17 cellular contexts compared by ENCODE assay signal in genomic region chr17:65037157-65037556, GRCh38. TPM values are rescaled to one million over a fixed set of nuclear protein-coding genes. Genes with fewer than 3 reads are reported as not detected.
A peak's percentile ranks its signal among the peaks of the same experiment; 100 is the strongest.
DNase-seq lines count a peak whose midpoint lies in the region; ATAC-seq and TF ChIP-seq lines count a peak whose summit lies in the region.
"Had no signal": no experiment of that assay in that cellular context is flagged by ENCODE, and none has a peak within 500 bp of the region (broad histone marks: within the 10 kb centered on the region; RNA-seq: fewer than 3 reads in every experiment).

No MANE protein-coding gene starts in this region.

- H3K36me3 Mint-ChIP-seq in CD14-positive monocyte (peaks cover 34 to 37% of the 10 kb centered on the region in 2 donors), H9 (ENCODE audit: insufficient read depth in 1 of 3, low read depth in 3 of 3) (peaks cover 0 to 24% (median 16%) of the 10 kb centered on the region in 3 experiments; a peak in 6 of 7 replicates), mesothelial cell of epicardium (peaks cover 15% of the 10 kb centered on the region)
- H3K36me3 Mint-ChIP-seq in activated CD8-positive, alpha-beta T cell treated with anti-CD3 and anti-CD28 coated beads for 36 hours (ENCODE audit: low read depth): peaks cover 40% of the 10 kb centered on the region

- no peaks in the 10 kb centered on the region for H3K27me3 ChIP-seq in H9 (ENCODE audit: insufficient read depth, low read length)
- H3K27me3 ChIP-seq: vagina had no signal

- H3K14ac ChIP-seq in H9 (ENCODE audit: insufficient read depth, low read length): no peak overlapping the region

- H3K9me3 ChIP-seq in H9 (ENCODE audit: control insufficient read depth, low read depth, low read length): no peaks in the 10 kb centered on the region
- H3K9me3 ChIP-seq: vagina had no signal

- CTCF ChIA-PET in activated CD8-positive, alpha-beta T cell treated with anti-CD3 and anti-CD28 coated beads for 36 hours (lab: Charles Lee): interaction anchor here (1.9 to 2.5 kb wide), 2 partner anchors 9 to 63 kb away, joined by 6 to 8 read pairs; no protein-coding TSS in a partner anchor

- no peak overlapping the region for H3K4ac ChIP-seq in H9 (ENCODE audit: low read depth, low read length)

- H3K18ac ChIP-seq in H9 (ENCODE audit: insufficient read length, low read depth, low read length): no peak overlapping the region

- H3K4me3 Mint-ChIP-seq in CD14-positive monocyte: no peak overlapping the region
- H3K4me3 Mint-ChIP-seq in H9: no peak overlapping the region
- no peak overlapping the region for H3K4me3 Mint-ChIP-seq in activated CD8-positive, alpha-beta T cell treated with anti-CD3 and anti-CD28 coated beads for 36 hours
- H3K4me3 Mint-ChIP-seq in mesothelial cell of epicardium: no peak overlapping the region

- no peak overlapping the region for H2BK5ac ChIP-seq in H9 (ENCODE audit: insufficient read length, low read length)

- H3K4me2 ChIP-seq in H9 (ENCODE audit: insufficient read depth, insufficient read length, low read length): no peak overlapping the region

- H2AFZ ChIP-seq in H9 (ENCODE audit: low read length): no peak overlapping the region

- peak overlapping the region; percentile 14 to 87 (median 73) for H3K27ac Mint-ChIP-seq in CD14-positive monocyte
- H3K27ac Mint-ChIP-seq in H9: peak overlapping the region in 2 of 3 experiments; percentile 24 to 49; a peak in 2 of 7 replicates
- H3K27ac Mint-ChIP-seq in activated CD8-positive, alpha-beta T cell treated with anti-CD3 and anti-CD28 coated beads for 36 hours: peak overlapping the region; percentile 73
- H3K27ac Mint-ChIP-seq in mesothelial cell of epicardium: peak overlapping the region; percentile 15

- no peak overlapping the region for H3K56ac ChIP-seq in H9 (ENCODE audit: insufficient read length, low read depth, low read length)

- no peaks in the 10 kb centered on the region for H3K27me3 Mint-ChIP-seq in CD14-positive monocyte (ENCODE audit: low read depth in 3 of 3)
- no peaks in the 10 kb centered on the region for H3K27me3 Mint-ChIP-seq in H9 (ENCODE audit: low read depth)
- no peaks in the 10 kb centered on the region for H3K27me3 Mint-ChIP-seq in activated CD8-positive, alpha-beta T cell treated with anti-CD3 and anti-CD28 coated beads for 36 hours
- H3K27me3 Mint-ChIP-seq in mesothelial cell of epicardium (ENCODE audit: low read depth): no peaks in the 10 kb centered on the region

- no peak overlapping the region for H2BK15ac ChIP-seq in H9 (ENCODE audit: low read depth, low read length)

- no peak for ATAC-seq in activated CD8-positive, alpha-beta T cell treated with anti-CD3 and anti-CD28 coated beads for 36 hours
- no peak for ATAC-seq in GM21737 (IDR thresholded peaks at IDR 0.05; ENCODE audit: unreplicated experiment)
- no peak for ATAC-seq in HG02981 (IDR thresholded peaks at IDR 0.05; ENCODE audit: unreplicated experiment)
- ATAC-seq: K562 had no signal

- H3K9ac ChIP-seq in H9 (ENCODE audit: extremely low read depth, insufficient read length, low read length): no peak overlapping the region

- WGBS in H9 (ENCODE audit: extremely low coverage, insufficient read length, low lambda C conversion rate): no CpG with 5 or more reads among the region's 3 CpGs

- POLR2A ChIA-PET in activated CD8-positive, alpha-beta T cell treated with anti-CD3 and anti-CD28 coated beads for 36 hours (lab: Charles Lee): interaction anchor here (2.0 kb wide), 1 partner anchor 9 kb away, joined by 7 read pairs; no protein-coding TSS in a partner anchor

- no peaks in the 10 kb centered on the region for H3K79me1 ChIP-seq in H9 (ENCODE audit: insufficient read depth, low read depth, low read length, poor library complexity, severe bottlenecking)

- TF ChIP-seq CTCF in CD14-positive monocyte (IDR thresholded peaks at IDR 0.05): no peak
- no peak for TF ChIP-seq CTCF in H9 (conservative IDR thresholded peaks at IDR 0.05)
- TF ChIP-seq CTCF in activated CD8-positive, alpha-beta T cell treated with anti-CD3 and anti-CD28 coated beads for 36 hours (IDR thresholded peaks at IDR 0.05): no peak
- TF ChIP-seq CTCF in mesothelial cell of epicardium (IDR thresholded peaks at IDR 0.05; ENCODE audit: unreplicated experiment): no peak

- H3K79me2 ChIP-seq in H9 (ENCODE audit: insufficient read depth, low read length): peaks cover 3% of the 10 kb centered on the region; the same call in 1 of the 2 replicates

- H3K4me1 ChIP-seq in H9 (ENCODE audit: insufficient read depth, low read length): no peaks in the 10 kb centered on the region

- no peaks in the 10 kb centered on the region for H4K20me1 ChIP-seq in H9 (ENCODE audit: control insufficient read depth, insufficient read depth, insufficient read length)

- H4K91ac ChIP-seq in H9 (ENCODE audit: insufficient read length, low read depth, low read length): no peak overlapping the region

- no peak for DNase-seq in CD14-positive monocyte (ENCODE audit: low spot score)
- no peak for DNase-seq in H9
- DNase-seq in activated CD8-positive, alpha-beta T cell treated with anti-CD3 and anti-CD28 coated beads for 36 hours: no peak
- no peak for DNase-seq in mesothelial cell of epicardium (ENCODE audit: low spot score in 2 of 2, unreplicated experiment in 2 of 2)
- no peak for DNase-seq in NCI-H2171 treated with DMSO at 0.1 percent for 48 hours (lab: John Stamatoyannopoulos, UW)
- DNase-seq in NCI-H748 (lab: John Stamatoyannopoulos, UW; ENCODE audit: unreplicated experiment): no peak
- DNase-seq: EL; glutamatergic neuron; islet precursor cell; NCI-H1694; NCI-H524 treated with DMSO at 0.1 percent for 48 hours; stimulated activated naive CD4-positive, alpha-beta T cell had no signal

- peaks cover 55% of the 10 kb centered on the region for H3K4me1 Mint-ChIP-seq in CD14-positive monocyte
- peaks cover 2 to 13% of the 10 kb centered on the region in 2 experiments; a peak in 3 of 4 replicates for H3K4me1 Mint-ChIP-seq in H9
- H3K4me1 Mint-ChIP-seq in activated CD8-positive, alpha-beta T cell treated with anti-CD3 and anti-CD28 coated beads for 36 hours (ENCODE audit: low read depth): peaks cover 73% of the 10 kb centered on the region
- H3K4me1 Mint-ChIP-seq in mesothelial cell of epicardium: peaks cover 7% of the 10 kb centered on the region

- no peak overlapping the region for H2BK120ac ChIP-seq in H9 (ENCODE audit: low read depth, low read length, poor library complexity, severe bottlenecking)

- H3K27ac ChIP-seq in H9 (ENCODE audit: insufficient read length, low read depth, low read length): no peak overlapping the region
- H3K27ac ChIP-seq: epithelial cell of prostate, vagina had no signal

- no peak overlapping the region for H2BK20ac ChIP-seq in H9 (ENCODE audit: low read depth, low read length, poor library complexity, severe bottlenecking)

- no peak overlapping the region for H4K5ac ChIP-seq in H9 (ENCODE audit: insufficient read length, low read depth, low read length)

- H3K9me3 Mint-ChIP-seq in CD14-positive monocyte (no peaks in the 10 kb centered on the region), H9 (no peaks in the 10 kb centered on the region), mesothelial cell of epicardium (peaks cover 9% of the 10 kb centered on the region)
- no peaks in the 10 kb centered on the region for H3K9me3 Mint-ChIP-seq in activated CD8-positive, alpha-beta T cell treated with anti-CD3 and anti-CD28 coated beads for 36 hours

- no peak overlapping the region for H2AK5ac ChIP-seq in H9 (ENCODE audit: insufficient read length, low read length)

- no peaks in the 10 kb centered on the region for H3K23me2 ChIP-seq in H9 (ENCODE audit: insufficient read length, low read depth, low read length, poor library complexity, severe bottlenecking)

- H3T11ph ChIP-seq in H9 (ENCODE audit: low read length): no peak overlapping the region

- no peak overlapping the region for H2BK12ac ChIP-seq in H9 (ENCODE audit: insufficient read length, low read depth, low read length)

- no peak overlapping the region for H4K8ac ChIP-seq in H9 (replicated peaks; ENCODE audit: insufficient read length, low read depth, low read length)

- H3K23ac ChIP-seq in H9 (ENCODE audit: insufficient read length, low read depth, low read length): no peak overlapping the region

- intact Hi-C loops in CD14-positive monocyte (cut with micrococcal nuclease): no loop called here
- intact Hi-C loops in activated CD8-positive, alpha-beta T cell treated with anti-CD3 and anti-CD28 coated beads for 36 hours (cut with micrococcal nuclease): loop anchor here (5.0 kb wide), 1 partner anchor 70 kb away; no protein-coding TSS in a partner anchor

RNA-seq across cellular contexts. Expression of gene GNA13, which starts 19.4 kb away (rescaled TPM):
- polyA plus RNA-seq in CD14-positive monocyte: 10 to 100 TPM; 40.3 to 49.3 TPM
- 52.2 and 57.4 TPM in 2 replicates for total RNA-seq in H9 (2021)
- total RNA-seq in activated CD8-positive, alpha-beta T cell treated with anti-CD3 and anti-CD28 coated beads for 36 hours: 10 to 100 TPM; 48.5 to 50.7 TPM
- 36.2 to 37.7 TPM (median 37.7 TPM) in 3 replicates for total RNA-seq in mesothelial cell of epicardium

Comparison
In these comparisons a context has a peak if more than half of its experiments do, and no peak if none do; other contexts are left out.
1. H3K27ac Mint-ChIP-seq: peak in every context shown above with its lines; median percentile 73 in CD14-positive monocyte; 73 in activated CD8-positive, alpha-beta T cell treated with anti-CD3 and anti-CD28 coated beads for 36 hours; 36 in H9; 15 in mesothelial cell of epicardium.